Comparison of ENCODE assay signal across 22 cellular contexts in the genomic region with DNA sequence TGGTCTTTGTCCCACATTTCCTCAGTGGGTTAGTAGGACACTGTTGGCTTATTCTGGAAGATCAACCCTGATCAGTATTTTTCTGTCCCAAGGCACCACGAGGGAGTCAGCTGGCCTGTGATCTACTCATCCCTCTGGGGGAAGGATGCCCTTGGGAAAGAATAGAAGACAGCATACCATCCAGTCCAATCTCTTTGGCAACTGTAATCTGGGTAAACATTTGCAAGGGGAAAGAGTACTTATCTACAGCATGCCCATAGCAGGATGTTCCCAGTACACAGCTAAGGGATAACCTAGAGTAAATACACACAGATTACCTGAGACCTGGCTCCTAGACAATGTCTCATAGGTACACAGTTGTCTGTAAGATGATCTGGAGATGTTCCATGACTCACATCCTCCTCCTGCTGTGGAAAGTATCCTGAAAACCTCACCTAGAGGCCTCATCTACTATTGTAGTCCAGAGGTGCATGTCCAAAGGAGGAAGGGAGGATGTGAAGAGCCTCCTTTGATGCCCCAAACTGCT.
"Had no signal": no experiment of that assay in that cellular context is flagged by ENCODE, and none has a peak within 500 bp of the region (broad histone marks: within the 10 kb centered on the region; RNA-seq: fewer than 3 reads in every experiment).

No MANE protein-coding gene starts in this region.

- H3K4me3 ChIP-seq: K562, Peyer's patch, SJCRH30 had no signal

- H3K9me2 ChIP-seq: SK-N-SH had no signal

- H3K4me1 ChIP-seq: Peyer's patch, SJCRH30 had no signal

- H3K36me3 ChIP-seq: Peyer's patch, SJCRH30 had no signal

- H3K9me3 ChIP-seq: Peyer's patch, SJCRH30, SK-N-SH had no signal

- H3K9ac ChIP-seq: SK-N-SH had no signal

- DNase-seq: activated CD4-positive, alpha-beta T cell treated with anti-CD3 and anti-CD28 coated beads, Interleukin-2, amount 50 U/mL, for 1 hour; activated CD4-positive, CD25-positive, alpha-beta regulatory T cell; activated CD8-positive, alpha-beta memory T cell treated with anti-CD3 and anti-CD28 coated beads, Interleukin-2, amount 50 U/mL, for 4 hours; activated CD8-positive, alpha-beta T cell treated with anti-CD3 and anti-CD28 coated beads for 36 hours; activated gamma-delta T cell treated with Interleukin-2 at 50 U/mL for 16 hours; activated naive CD4-positive, alpha-beta T cell treated with anti-CD3 and anti-CD28 coated beads, Interleukin-2, amount 10 ng/mL, durations not matched to agents 7 days and 5 days; activated T-cell treated with anti-CD3 and anti-CD28 coated beads, Interleukin-2, amount 50 U/mL, for 72 hours; amygdala; Karpas-422; NCI-H146; NCI-H187 treated with DMSO at 0.1 percent for 48 hours; NCI-H2081 treated with DMSO at 0.1 percent for 48 hours; NCI-H446 treated with DMSO at 0.1 percent for 48 hours; NCI-H524 treated with DMSO at 0.1 percent for 48 hours; NCI-H748 treated with DMSO at 0.1 percent for 48 hours; OCI-M1; Peyer's patch; SJCRH30; SK-N-SH; T-helper 1 cell had no signal

- H3K4me2 ChIP-seq: SK-N-SH had no signal

- ATAC-seq: K562 had no signal

- H3K27me3 ChIP-seq: Peyer's patch, SJCRH30 had no signal

- H3K27ac ChIP-seq: Peyer's patch, SJCRH30, VCaP had no signal
